ENCODE assay signal across 8 cellular contexts in the genomic region with DNA sequence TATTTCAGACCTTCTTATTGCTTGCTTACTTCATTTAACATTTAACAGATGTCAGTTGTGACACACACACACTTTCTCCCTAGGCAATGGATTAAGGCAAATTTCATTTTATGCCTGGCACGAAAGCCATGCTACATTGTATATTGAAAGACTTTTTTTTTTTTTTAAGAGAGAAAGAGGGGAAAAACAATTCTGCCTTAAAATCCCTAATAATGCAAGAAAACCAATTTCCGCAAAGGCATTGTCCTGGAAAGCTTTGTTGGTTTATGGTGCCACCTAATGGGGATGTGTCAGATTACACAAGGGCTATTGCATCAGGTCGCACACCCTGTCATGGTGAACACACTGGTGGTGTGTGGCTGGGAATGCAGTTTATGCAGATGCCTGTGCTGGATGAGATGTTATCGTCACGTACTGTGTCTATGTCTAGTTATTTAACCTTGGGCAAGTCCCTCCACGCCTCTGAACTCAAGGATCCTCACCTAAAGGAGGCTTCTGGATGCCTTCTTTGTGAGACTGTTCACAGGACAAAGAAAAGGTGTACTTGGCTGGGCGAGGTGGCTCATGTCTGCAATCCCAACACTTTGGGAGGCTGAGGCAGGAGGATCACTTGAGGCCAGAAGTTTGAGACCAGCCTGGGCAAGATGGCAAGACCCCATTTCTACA. TPM values are rescaled to one million over a fixed set of nuclear protein-coding genes. Genes with fewer than 3 reads are reported as not detected.
DNase-seq lines count a peak whose midpoint lies in the region; ATAC-seq and TF ChIP-seq lines count a peak whose summit lies in the region.

No MANE protein-coding gene starts in this region.

- H3K36me3 Mint-ChIP-seq in WTC11: no peaks in the 10 kb centered on the region

- POLR2A ChIA-PET in WTC11 (lab: Charles Lee): interaction anchor here (0.5 to 1.2 kb wide), 3 partner anchors 261 to 333 kb away, joined by 3 read pairs; a partner anchor contains a TSS

- no peaks in the 10 kb centered on the region for H3K79me2 ChIP-seq in ACC112 (ENCODE audit: control insufficient read depth, insufficient read depth, low read length, unreplicated experiment)

- peaks cover 13% of the 10 kb centered on the region for H3K4me1 Mint-ChIP-seq in WTC11

- peak; percentile 78 for ATAC-seq in GM18505 (IDR thresholded peaks at IDR 0.05; ENCODE audit: unreplicated experiment)
- peak; percentile 82 for ATAC-seq in HG03103 (IDR thresholded peaks at IDR 0.05; ENCODE audit: low read depth, unreplicated experiment)
- ATAC-seq in WTC11: peak; percentile 94

- peaks cover 3% of the 10 kb centered on the region; the same call in 1 of the 2 replicates for H3K27me3 Mint-ChIP-seq in WTC11 (ENCODE audit: low read depth)

- CTCF ChIA-PET in WTC11 (lab: Charles Lee): interaction anchor here (1.0 to 3.2 kb wide), 6 partner anchors 15 to 261 kb away, joined by 3 to 28 read pairs (median 6); no protein-coding TSS in a partner anchor

- H3K27me3 ChIP-seq in ACC112 (ENCODE audit: insufficient read depth, low read length): no peaks in the 10 kb centered on the region

- TF ChIP-seq CTCF in WTC11 (IDR thresholded peaks at IDR 0.05): peak; percentile 75
- peak; percentile 81 for TF ChIP-seq CTCF in cardiac fibroblast (IDR thresholded peaks at IDR 0.05; ENCODE audit: low read depth, low read length)

- H3K36me3 ChIP-seq in ACC112 (ENCODE audit: insufficient read depth, low read length): no peaks in the 10 kb centered on the region

- H3K4me3 Mint-ChIP-seq in WTC11: peak overlapping the region; percentile 49

- DNase-seq in NCI-H2196 treated with DMSO at 0.1 percent for 48 hours (lab: John Stamatoyannopoulos, UW; ENCODE audit: unreplicated experiment) (peak; percentile 2), WTC11 (ENCODE audit: low spot score) (peak; percentile 73), cardiac fibroblast (ENCODE audit: low read depth in 2 of 2) (peak; percentile 88 to 94), kidney glomerular epithelial cell (lab: John Stamatoyannopoulos, UW) (peak; percentile 72)
- DNase-seq in stimulated activated CD4-positive, alpha-beta T cell treated with anti-CD3 and anti-CD28 coated beads, Interleukin-2, amount 100 ng/mL, for 48 hours: peak; percentile 73 to 78

- no peaks in the 10 kb centered on the region for H3K4me1 ChIP-seq in ACC112 (ENCODE audit: control insufficient read depth, insufficient read depth, low read length, unreplicated experiment)

- H2AFZ ChIP-seq in ACC112 (ENCODE audit: low read length, unreplicated experiment): peak overlapping the region; percentile 19

- H3K4me3 ChIP-seq in ACC112 (ENCODE audit: low read depth, low read length): 0 out of 2 replicates have a peak overlapping the region, but pooled peaks have one; percentile 17
- H3K4me3 ChIP-seq in cardiac fibroblast (replicated peaks in 1 of 2; ENCODE audit: low read depth in 2 of 2, low read length in 2 of 2): no peak overlapping the region

- H3K27ac Mint-ChIP-seq in WTC11: peak overlapping the region; percentile 91

- no peak overlapping the region for H3K27ac ChIP-seq in ACC112 (ENCODE audit: low read depth, low read length)

- TF ChIP-seq POLR2A in GM18505 (IDR thresholded peaks at IDR 0.05; ENCODE audit: borderline replicate concordance, extremely low read depth, insufficient read depth, insufficient read length): no peak

- peaks cover 15% of the 10 kb centered on the region for H3K9me3 Mint-ChIP-seq in WTC11

TF ChIP-seq in WTC11, 78 proteins besides CTCF, POLR2A, EP300 and RAD21:
- TF ChIP-seq ZNF317 (CRISPR knock-in tag; IDR thresholded peaks at IDR 0.05; ENCODE audit: borderline replicate concordance, low read depth): no peak
- TF ChIP-seq SMAD4 (CRISPR knock-in tag; IDR thresholded peaks at IDR 0.05): no peak
- TF ChIP-seq, protein P1, sequence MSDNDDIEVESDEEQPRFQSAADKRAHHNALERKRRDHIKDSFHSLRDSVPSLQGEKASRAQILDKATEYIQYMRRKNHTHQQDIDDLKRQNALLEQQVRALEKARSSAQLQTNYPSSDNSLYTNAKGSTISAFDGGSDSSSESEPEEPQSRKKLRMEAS (CRISPR knock-in tag; IDR thresholded peaks at IDR 0.05): peak; percentile 73; the same call in 1 of the 2 replicates
- peak; percentile 9; the same call in 1 of the 2 replicates for TF ChIP-seq ZNF396 (CRISPR knock-in tag; IDR thresholded peaks at IDR 0.05; ENCODE audit: borderline replicate concordance)
- TF ChIP-seq, protein P2, sequence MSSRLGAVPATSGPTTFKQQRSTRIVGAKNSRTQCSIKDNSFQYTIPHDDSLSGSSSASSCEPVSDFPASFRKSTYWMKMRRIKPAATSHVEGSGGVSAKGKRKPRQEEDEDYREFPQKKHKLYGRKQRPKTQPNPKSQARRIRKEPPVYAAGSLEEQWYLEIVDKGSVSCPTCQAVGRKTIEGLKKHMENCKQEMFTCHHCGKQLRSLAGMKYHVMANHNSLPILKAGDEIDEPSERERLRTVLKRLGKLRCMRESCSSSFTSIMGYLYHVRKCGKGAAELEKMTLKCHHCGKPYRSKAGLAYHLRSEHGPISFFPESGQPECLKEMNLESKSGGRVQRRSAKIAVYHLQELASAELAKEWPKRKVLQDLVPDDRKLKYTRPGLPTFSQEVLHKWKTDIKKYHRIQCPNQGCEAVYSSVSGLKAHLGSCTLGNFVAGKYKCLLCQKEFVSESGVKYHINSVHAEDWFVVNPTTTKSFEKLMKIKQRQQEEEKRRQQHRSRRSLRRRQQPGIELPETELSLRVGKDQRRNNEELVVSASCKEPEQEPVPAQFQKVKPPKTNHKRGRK (CRISPR knock-in tag; IDR thresholded peaks at IDR 0.05; ENCODE audit: borderline replicate concordance): 0 out of 2 replicates have a peak, but pooled peaks have one; percentile 15
- TF ChIP-seq GABPB1 (CRISPR knock-in tag; IDR thresholded peaks at IDR 0.05): peak; percentile 99

RNA-seq across cellular contexts. Expression of a gene that starts 37.3 kb away (rescaled TPM):
- 2.7 to 3.8 TPM (median 3.2 TPM) in 3 replicates for total RNA-seq in WTC11 (2021)

RNA-seq across cellular contexts. Expression of a gene that starts 54.4 kb away (rescaled TPM):
- 3.3 to 4.3 TPM (median 3.9 TPM) in 3 replicates for total RNA-seq in WTC11 (2021)

Comparison
In these comparisons a context has a peak if more than half of its experiments do, and no peak if none do; other contexts are left out.
1. DNase-seq: peak in every context shown above with its lines; median percentile 91 in cardiac fibroblast; 76 in stimulated activated CD4-positive, alpha-beta T cell treated with anti-CD3 and anti-CD28 coated beads, Interleukin-2, amount 100 ng/mL, for 48 hours; 73 in WTC11; 72 in kidney glomerular epithelial cell; 2 in NCI-H2196 treated with DMSO at 0.1 percent for 48 hours.